18 cellular contexts compared by ENCODE assay signal in the genomic region with DNA sequence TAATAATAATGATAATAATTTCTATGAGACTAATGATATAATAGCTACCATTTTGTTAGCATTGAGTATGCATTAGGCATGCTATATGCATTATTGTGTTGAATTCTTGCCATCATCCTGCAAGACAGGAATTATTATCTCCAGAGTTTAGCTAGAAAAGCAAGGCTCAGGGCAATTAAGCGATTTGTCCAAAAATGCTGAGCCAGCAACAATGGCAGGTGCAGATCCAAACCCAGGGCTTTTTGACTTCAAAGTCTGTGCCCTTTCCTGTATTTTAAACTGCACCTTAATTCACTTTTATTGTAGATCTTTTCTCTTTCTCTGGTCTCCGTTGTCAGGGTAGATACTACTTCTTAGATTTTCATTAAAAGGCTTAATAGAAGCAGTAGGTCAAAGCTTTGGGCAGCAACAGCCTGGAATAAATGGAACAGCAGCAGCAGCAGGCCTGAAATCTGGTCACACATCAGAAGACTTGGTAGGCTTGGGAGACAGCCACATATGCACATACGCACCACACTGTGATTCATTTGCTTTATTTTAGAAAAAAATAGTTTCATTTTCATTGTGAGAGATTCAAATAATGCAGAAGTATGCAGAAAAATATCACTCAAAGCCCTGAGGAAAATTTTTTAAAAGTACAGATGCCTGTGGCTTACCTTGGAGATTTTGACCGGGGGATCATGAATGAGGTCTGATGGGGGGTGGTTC.
"Had no signal": no experiment of that assay in that cellular context is flagged by ENCODE, and none has a peak within 500 bp of the region (broad histone marks: within the 10 kb centered on the region; RNA-seq: fewer than 3 reads in every experiment).

No MANE protein-coding gene starts in this region.

- FAIRE-seq: urothelium cell line had no signal

- DNase-seq: activated CD4-positive, alpha-beta T cell treated with anti-CD3 and anti-CD28 coated beads, Interleukin-2, amount 50 U/mL, for 1 hour; activated naive CD4-positive, alpha-beta T cell treated with anti-CD3 and anti-CD28 coated beads for 36 hours; activated naive CD8-positive, alpha-beta T cell treated with anti-CD3 and anti-CD28 coated beads, Interleukin-2, amount 50 U/mL, for 24 hours; aorta; dermis blood vessel endothelial cell; gastrocnemius medialis; heart left ventricle; immature natural killer cell; left cardiac atrium; lower lobe of right lung; nephron progenitor cell; psoas muscle; stimulated activated CD4-positive, alpha-beta T cell treated with anti-CD3 and anti-CD28 coated beads, Interleukin-1b, Interleukin-23, amount 100 ng/mL, for 48 hours; stomach had no signal

- H3K27me3 ChIP-seq: gastrocnemius medialis, stomach had no signal

- H3K9me3 Mint-ChIP-seq: activated naive CD4-positive, alpha-beta T cell treated with anti-CD3 and anti-CD28 coated beads for 36 hours; activated naive CD8-positive, alpha-beta T cell treated with anti-CD3 and anti-CD28 coated beads, Interleukin-2, amount 50 U/mL, for 24 hours; activated T-helper 17 cell treated with anti-CD3 and anti-CD28 coated beads, Interleukin-2, amount 50 U/mL, for 72 hours; mesothelial cell of epicardium; nephron progenitor cell had no signal

- H3K4me3 ChIP-seq: gastrocnemius medialis, heart left ventricle, lower lobe of right lung, psoas muscle, stomach had no signal

- ATAC-seq: activated CD4-positive, CD25-positive, alpha-beta regulatory T cell treated with anti-CD3 and anti-CD28 coated beads, Interleukin-2, amount 50 U/mL, for 24 hours; activated naive CD8-positive, alpha-beta T cell treated with anti-CD3 and anti-CD28 coated beads, Interleukin-2, amount 50 U/mL, for 24 hours; activated T-helper 17 cell treated with anti-CD3 and anti-CD28 coated beads, Interleukin-2, amount 50 U/mL, for 72 hours; gastrocnemius medialis; heart left ventricle; left cardiac atrium; lower lobe of right lung; psoas muscle had no signal

- H3K4me1 Mint-ChIP-seq: activated naive CD8-positive, alpha-beta T cell treated with anti-CD3 and anti-CD28 coated beads, Interleukin-2, amount 50 U/mL, for 24 hours; activated T-helper 17 cell treated with anti-CD3 and anti-CD28 coated beads, Interleukin-2, amount 50 U/mL, for 72 hours; immature natural killer cell; mesothelial cell of epicardium; nephron progenitor cell had no signal

- H3K27me3 Mint-ChIP-seq: activated naive CD8-positive, alpha-beta T cell treated with anti-CD3 and anti-CD28 coated beads, Interleukin-2, amount 50 U/mL, for 24 hours; activated T-helper 17 cell treated with anti-CD3 and anti-CD28 coated beads, Interleukin-2, amount 50 U/mL, for 72 hours had no signal

- H3K36me3 Mint-ChIP-seq: immature natural killer cell, mesothelial cell of epicardium had no signal

- H3K4me1 ChIP-seq: gastrocnemius medialis, heart left ventricle, lower lobe of right lung, psoas muscle, stomach had no signal

- H3K9me3 ChIP-seq: gastrocnemius medialis, heart left ventricle, lower lobe of right lung, psoas muscle, stomach had no signal

- H3K36me3 ChIP-seq: gastrocnemius medialis, heart left ventricle, lower lobe of right lung, stomach had no signal

- H3K27ac Mint-ChIP-seq: activated naive CD4-positive, alpha-beta T cell treated with anti-CD3 and anti-CD28 coated beads for 36 hours; activated naive CD8-positive, alpha-beta T cell treated with anti-CD3 and anti-CD28 coated beads, Interleukin-2, amount 50 U/mL, for 24 hours; activated T-helper 17 cell treated with anti-CD3 and anti-CD28 coated beads, Interleukin-2, amount 50 U/mL, for 72 hours; immature natural killer cell; mesothelial cell of epicardium; nephron progenitor cell had no signal

- H3K4me3 Mint-ChIP-seq: activated naive CD4-positive, alpha-beta T cell treated with anti-CD3 and anti-CD28 coated beads for 36 hours; activated naive CD8-positive, alpha-beta T cell treated with anti-CD3 and anti-CD28 coated beads, Interleukin-2, amount 50 U/mL, for 24 hours; activated T-helper 17 cell treated with anti-CD3 and anti-CD28 coated beads, Interleukin-2, amount 50 U/mL, for 72 hours; immature natural killer cell; mesothelial cell of epicardium; nephron progenitor cell had no signal

- H3K27ac ChIP-seq: gastrocnemius medialis, heart left ventricle, lower lobe of right lung, psoas muscle, stomach had no signal
